ENCODE assay signal across 8 cellular contexts in genomic region chr13:95301135-95301946, GRCh38. TPM values are rescaled to one million over a fixed set of nuclear protein-coding genes. Genes with fewer than 3 reads are reported as not detected.
DNase-seq lines count a peak whose midpoint lies in the region; ATAC-seq and TF ChIP-seq lines count a peak whose summit lies in the region.

Gene ABCC4, minus strand, starts transcription at chr13:95301451. Its CDS starts 137 bp downstream, at chr13:95301314.

- no peak for TF ChIP-seq CTCF in OCI-LY3 (IDR thresholded peaks at IDR 0.05; ENCODE audit: low read depth, low read length)

- H3K4me3 ChIP-seq in OCI-LY3 (ENCODE audit: low read length) (peak within 1 kb of the TSS; percentile 85), muscle layer of colon (ENCODE audit: low read depth in 1 of 2, low read length in 2 of 2) (peak within 1 kb of the TSS; percentile 60 to 80)

- H3K4me1 ChIP-seq in OCI-LY3 (ENCODE audit: low read length), result peaks cover 11% of the 10 kb centered on the region
- peaks cover 15% of the 10 kb centered on the region for H3K4me1 ChIP-seq in muscle layer of colon (ENCODE audit: insufficient read depth, low read length)

- H3K4me1 Mint-ChIP-seq in stimulated activated memory B cell treated with anti-CD40 and anti-IgM and Interleukin-4, amounts not matched to agents 10 μg/mL and 1 μg/mL and 100 μg/mL, for 72 hours, result peaks cover 33% of the 10 kb centered on the region

- H3K9me3 ChIP-seq in OCI-LY3 (ENCODE audit: insufficient read depth, low read length) (no peaks in the 10 kb centered on the region), muscle layer of colon (ENCODE audit: low read length) (no peaks in the 10 kb centered on the region)

- H3K36me3 ChIP-seq in OCI-LY3 (replicated peaks; ENCODE audit: low read depth, low read length) (no peaks in the 10 kb centered on the region), muscle layer of colon (ENCODE audit: insufficient read depth, low read length) (no peaks in the 10 kb centered on the region)

- no peaks in the 10 kb centered on the region for H3K27me3 Mint-ChIP-seq in stimulated activated memory B cell treated with anti-CD40 and anti-IgM and Interleukin-4, amounts not matched to agents 10 μg/mL and 1 μg/mL and 100 μg/mL, for 72 hours

- peak within 1 kb of the TSS; percentile 82 for H3K27ac Mint-ChIP-seq in stimulated activated memory B cell treated with anti-CD40 and anti-IgM and Interleukin-4, amounts not matched to agents 10 μg/mL and 1 μg/mL and 100 μg/mL, for 72 hours

- peak; percentile 71 for DNase-seq in CMK (ENCODE audit: low read depth)
- DNase-seq in activated T-cell treated with anti-CD3 and anti-CD28 coated beads for 4 hours, result peak; percentile 44

- H3K36me3 Mint-ChIP-seq in stimulated activated memory B cell treated with anti-CD40 and anti-IgM and Interleukin-4, amounts not matched to agents 10 μg/mL and 1 μg/mL and 100 μg/mL, for 72 hours, result peaks cover 3% of the 10 kb centered on the region

- 0 out of 2 replicates have a peak, but pooled peaks cover 6% of the 10 kb centered on the region for H3K79me2 ChIP-seq in OCI-LY3 (ENCODE audit: low read length)

- H4K20me1 ChIP-seq in OCI-LY3 (ENCODE audit: insufficient read depth, low read length), result no peaks in the 10 kb centered on the region

- ATAC-seq in GM19438 (IDR thresholded peaks at IDR 0.05; ENCODE audit: low read depth, unreplicated experiment), result peak; percentile 81
- peak; percentile 81 for ATAC-seq in HG03521 (IDR thresholded peaks at IDR 0.05; ENCODE audit: unreplicated experiment)
- peak; percentile 85 for ATAC-seq in esophagus mucosa
- peak; percentile 92 for ATAC-seq in stimulated activated memory B cell treated with anti-CD40 and anti-IgM and Interleukin-4, amounts not matched to agents 10 μg/mL and 1 μg/mL and 100 μg/mL, for 72 hours

- H3K4me2 ChIP-seq in OCI-LY3 (ENCODE audit: low read length), result peak within 1 kb of the TSS; percentile 81

- H3K27me3 ChIP-seq in OCI-LY3 (ENCODE audit: low read depth, low read length) (0 out of 2 replicates have a peak, but pooled peaks cover 3% of the 10 kb centered on the region), muscle layer of colon (ENCODE audit: control insufficient read depth in 1 of 2, insufficient read depth in 2 of 2, low read length in 2 of 2) (no peaks in the 10 kb centered on the region)

- H3K9me3 Mint-ChIP-seq in stimulated activated memory B cell treated with anti-CD40 and anti-IgM and Interleukin-4, amounts not matched to agents 10 μg/mL and 1 μg/mL and 100 μg/mL, for 72 hours, result no peaks in the 10 kb centered on the region

- H3K9ac ChIP-seq in OCI-LY3 (ENCODE audit: low read length) (peak within 1 kb of the TSS; percentile 74), muscle layer of colon (ENCODE audit: low read length) (peak within 1 kb of the TSS; percentile 30)

- H2AFZ ChIP-seq in OCI-LY3 (ENCODE audit: low read depth, low read length), result peak within 1 kb of the TSS; percentile 69

- peak within 1 kb of the TSS; percentile 90 for H3K4me3 Mint-ChIP-seq in stimulated activated memory B cell treated with anti-CD40 and anti-IgM and Interleukin-4, amounts not matched to agents 10 μg/mL and 1 μg/mL and 100 μg/mL, for 72 hours

- H3K27ac ChIP-seq in OCI-LY3 (ENCODE audit: low read length), result no peak within 1 kb of the TSS
- peak within 1 kb of the TSS; percentile 78 for H3K27ac ChIP-seq in muscle layer of colon (ENCODE audit: low read depth, low read length)

RNA-seq across cellular contexts. Expression of gene ABCC4, which starts in this region (rescaled TPM):
- total RNA-seq in esophagus mucosa, result 4.4 TPM
